Comparison of ENCODE assay signal across 9 cellular contexts in the genomic region with DNA sequence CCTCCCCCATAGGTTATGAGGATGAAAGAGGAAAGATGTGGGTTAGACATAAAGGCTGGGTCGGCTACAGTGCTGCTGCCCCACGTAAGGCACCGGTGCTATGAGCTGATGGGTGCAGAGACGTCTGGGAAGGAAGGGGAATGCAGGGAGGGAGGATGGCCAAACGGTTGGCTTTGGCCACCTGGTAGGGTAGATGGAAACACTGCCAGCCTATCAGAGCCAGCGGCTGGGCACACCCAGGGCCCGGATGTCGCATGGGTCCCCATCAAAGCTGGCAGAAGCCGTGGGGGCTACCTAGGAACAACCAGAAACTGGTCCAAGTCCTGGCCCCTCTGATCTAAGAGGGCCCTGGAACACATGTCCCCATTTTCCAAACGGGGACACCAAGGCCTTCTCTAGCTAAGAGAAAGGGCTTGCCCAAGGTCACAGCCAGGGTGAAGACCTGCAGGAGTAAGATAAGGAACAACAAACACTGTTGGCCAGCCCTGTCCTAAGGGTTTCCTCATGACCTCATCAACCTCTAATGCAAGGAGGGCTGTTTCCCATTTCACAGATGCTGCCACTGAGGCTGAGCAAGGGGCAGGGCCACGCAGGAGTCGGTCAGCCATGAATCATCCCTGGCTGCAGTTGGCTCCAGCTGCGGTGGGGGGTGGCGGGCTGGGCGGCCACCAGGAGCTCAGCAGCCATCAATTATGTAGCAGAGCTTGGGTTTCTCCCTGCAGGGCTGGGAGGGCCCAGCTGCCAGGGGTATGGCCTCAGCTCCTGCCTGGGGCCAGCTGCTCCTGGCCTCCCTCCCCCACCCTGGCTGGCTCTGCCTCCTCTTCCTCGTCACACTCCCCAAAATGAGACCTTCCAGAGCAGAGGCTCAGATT. TPM values are rescaled to one million over a fixed set of nuclear protein-coding genes. Genes with fewer than 3 reads are reported as not detected.
DNase-seq lines count a peak whose midpoint lies in the region; ATAC-seq and FAIRE-seq lines count a peak whose summit lies in the region.
"Had no signal": no experiment of that assay in that cellular context is flagged by ENCODE, and none has a peak within 500 bp of the region (broad histone marks: within the 10 kb centered on the region; RNA-seq: fewer than 3 reads in every experiment).

No MANE protein-coding gene starts in this region.

- peak; percentile 16 to 73 for DNase-seq in NCI-H2081 (lab: John Stamatoyannopoulos, UW)
- no peak for DNase-seq in NCI-H2081 treated with DMSO at 0.1 percent for 48 hours (lab: John Stamatoyannopoulos, UW)
- DNase-seq in hepatic stellate cell (ENCODE audit: low spot score): peak; percentile 66
- peak; percentile 40 for DNase-seq in urothelium cell line (ENCODE audit: low spot score)
- DNase-seq in stimulated activated CD4-positive, alpha-beta T cell treated with anti-CD3 and anti-CD28 coated beads, Interleukin-4, amount 100 ng/mL, for 4 hours: no peak

- peaks cover 19% of the 10 kb centered on the region for H3K4me1 Mint-ChIP-seq in activated T-helper 17 cell treated with anti-CD3 and anti-CD28 coated beads, Interleukin-2, amount 50 U/mL, for 72 hours

- H3K27me3 Mint-ChIP-seq in activated T-helper 17 cell treated with anti-CD3 and anti-CD28 coated beads, Interleukin-2, amount 50 U/mL, for 72 hours: no peaks in the 10 kb centered on the region

- ATAC-seq in activated T-helper 17 cell treated with anti-CD3 and anti-CD28 coated beads, Interleukin-2, amount 50 U/mL, for 72 hours (replicated peaks): no peak
- ATAC-seq in HG03521 (IDR thresholded peaks at IDR 0.05; ENCODE audit: unreplicated experiment): no peak
- no peak for ATAC-seq in GM21786 (IDR thresholded peaks at IDR 0.05; ENCODE audit: unreplicated experiment)

- no peaks in the 10 kb centered on the region for H3K9me3 Mint-ChIP-seq in activated T-helper 17 cell treated with anti-CD3 and anti-CD28 coated beads, Interleukin-2, amount 50 U/mL, for 72 hours

- no peak for FAIRE-seq in urothelium cell line (lab: Jason Lieb, UNC)
- FAIRE-seq: bronchial epithelial cell had no signal

- H3K36me3 Mint-ChIP-seq in activated T-helper 17 cell treated with anti-CD3 and anti-CD28 coated beads, Interleukin-2, amount 50 U/mL, for 72 hours (ENCODE audit: low read depth): peaks cover 23% of the 10 kb centered on the region

- H3K4me3 Mint-ChIP-seq in activated T-helper 17 cell treated with anti-CD3 and anti-CD28 coated beads, Interleukin-2, amount 50 U/mL, for 72 hours: no peak overlapping the region

- H3K27ac Mint-ChIP-seq in activated T-helper 17 cell treated with anti-CD3 and anti-CD28 coated beads, Interleukin-2, amount 50 U/mL, for 72 hours: peak overlapping the region; percentile 64

RNA-seq across cellular contexts. Expression of a gene that starts 4.9 kb away (rescaled TPM):
- 10 to 100 TPM; 57.7 to 76.0 TPM for total RNA-seq in activated T-helper 17 cell treated with anti-CD3 and anti-CD28 coated beads, Interleukin-2, amount 50 U/mL, for 72 hours

RNA-seq across cellular contexts. Expression of a gene that starts 13.2 kb away (rescaled TPM):
- total RNA-seq in activated T-helper 17 cell treated with anti-CD3 and anti-CD28 coated beads, Interleukin-2, amount 50 U/mL, for 72 hours: 10 to 100 TPM; 23.8 to 35.0 TPM

RNA-seq across cellular contexts. Expression of a gene that starts 57.6 kb away (rescaled TPM):
- total RNA-seq in activated T-helper 17 cell treated with anti-CD3 and anti-CD28 coated beads, Interleukin-2, amount 50 U/mL, for 72 hours: 10 to 100 TPM; 12.3 to 20.8 TPM

Comparison
In these comparisons a context has a peak if more than half of its experiments do, and no peak if none do; other contexts are left out.
1. DNase-seq: peak in NCI-H2081 (2 of 2), hepatic stellate cell (single experiment) and urothelium cell line (single experiment); none in NCI-H2081 treated with DMSO at 0.1 percent for 48 hours (single experiment) and stimulated activated CD4-positive, alpha-beta T cell treated with anti-CD3 and anti-CD28 coated beads, Interleukin-4, amount 100 ng/mL, for 4 hours (0 of 2).